In genomic region chr5:140555747-140556312, GRCh38 we compare ENCODE assay signal across 9 cellular contexts. TPM values are rescaled to one million over a fixed set of nuclear protein-coding genes. Genes with fewer than 3 reads are reported as not detected.
DNase-seq lines count a peak whose midpoint lies in the region; ATAC-seq, FAIRE-seq and TF ChIP-seq lines count a peak whose summit lies in the region.
"Had no signal": no experiment of that assay in that cellular context is flagged by ENCODE, and none has a peak within 500 bp of the region (broad histone marks: within the 10 kb centered on the region; RNA-seq: fewer than 3 reads in every experiment).

No MANE protein-coding gene starts in this region.

- peak overlapping the region; percentile 90 for H3K4me3 Mint-ChIP-seq in Calu3 (ENCODE audit: low read depth, unreplicated experiment)
- peak overlapping the region; percentile 84 to 93 (median 92) for H3K4me3 Mint-ChIP-seq in naive thymus-derived CD4-positive, alpha-beta T cell

- no peaks in the 10 kb centered on the region for H3K9me3 ChIP-seq in IMR-90 (ENCODE audit: control insufficient read depth, insufficient read depth, low read length)
- H3K9me3 ChIP-seq in naive thymus-derived CD4-positive, alpha-beta T cell (ENCODE audit: control insufficient read depth in 2 of 3, low read length in 3 of 3), result no peaks in the 10 kb centered on the region

- H4K5ac ChIP-seq in IMR-90 (ENCODE audit: low read depth, low read length), result peak overlapping the region; percentile 25; the same call in 1 of the 2 replicates

- H4K20me1 ChIP-seq in IMR-90 (ENCODE audit: insufficient read depth, low read length), result peaks cover 20% of the 10 kb centered on the region

- TF ChIP-seq RAD21 in IMR-90 (IDR thresholded peaks at IDR 0.05; ENCODE audit: low read length), result no peak

- no peak overlapping the region; the same call in 1 of the 2 replicates for H3K23ac ChIP-seq in IMR-90 (ENCODE audit: low read depth, low read length)

- no peak overlapping the region for H2BK20ac ChIP-seq in IMR-90 (ENCODE audit: low read depth, low read length)

- H3K36me3 Mint-ChIP-seq in Calu3 (ENCODE audit: insufficient read depth, unreplicated experiment), result peaks cover 59% of the 10 kb centered on the region
- H3K36me3 Mint-ChIP-seq in naive thymus-derived CD4-positive, alpha-beta T cell, result peaks cover 0 to 33% (median 19%) of the 10 kb centered on the region in 5 donors

- H3K4me1 Mint-ChIP-seq in Calu3 (ENCODE audit: low read depth, unreplicated experiment), result peaks cover 46% of the 10 kb centered on the region
- H3K4me1 Mint-ChIP-seq in naive thymus-derived CD4-positive, alpha-beta T cell, result peaks cover 43 to 64% (median 54%) of the 10 kb centered on the region in 7 donors

- no peak overlapping the region for H4K91ac ChIP-seq in IMR-90 (ENCODE audit: insufficient read depth, low read depth, low read length)

- no peaks in the 10 kb centered on the region for H3K27me3 Mint-ChIP-seq in Calu3 (ENCODE audit: unreplicated experiment)
- H3K27me3 Mint-ChIP-seq in naive thymus-derived CD4-positive, alpha-beta T cell, result no peaks in the 10 kb centered on the region

- no peak overlapping the region for H2BK5ac ChIP-seq in IMR-90 (ENCODE audit: low read depth, low read length, poor library complexity, severe bottlenecking)

- in situ Hi-C loops in IMR-90 (cut with MboI; ENCODE audit: low sequenced_read_pairs), result no loop called here

- H3K9ac ChIP-seq in IMR-90 (ENCODE audit: low read depth, low read length), result peak overlapping the region; percentile 97

- intact Hi-C loops in Calu3 (cut with micrococcal nuclease; ENCODE audit: unreplicated experiment), result loop anchor here (2.0 to 10.0 kb wide), 2 partner anchors 83 to 159 kb away; partner anchors contain the start of gene TMCO6
- intact Hi-C loops in IMR-90 (cut with micrococcal nuclease), result no loop called here
- intact Hi-C loops in naive thymus-derived CD4-positive, alpha-beta T cell (cut with micrococcal nuclease), result loop anchor here (1.0 to 5.0 kb wide), 5 partner anchors 8 to 444 kb away; partner anchors contain the start of genes ANKHD1 (in 2 of the 2), APBB3 (in 2 of the 2), SLC35A4 (in 2 of the 2) and IK (in 1 of the 2)

- no peak overlapping the region for H2BK120ac ChIP-seq in IMR-90 (ENCODE audit: low read depth, low read length)

- no peaks in the 10 kb centered on the region for H3K9me3 Mint-ChIP-seq in Calu3 (ENCODE audit: low read depth, unreplicated experiment)
- peaks cover 0 to 4% (median 0%) of the 10 kb centered on the region in 11 donors for H3K9me3 Mint-ChIP-seq in naive thymus-derived CD4-positive, alpha-beta T cell

- no peak overlapping the region for H3K56ac ChIP-seq in IMR-90 (ENCODE audit: extremely low read depth, insufficient read depth, low read length)

- no TSS peak for BruUV-seq in Calu3 (replicated peaks; lab: Mats Ljungman, UMichigan)
- no TSS peak for BruUV-seq in IMR-90 (replicated peaks; lab: Mats Ljungman, UMichigan)

- POLR2A ChIA-PET in IMR-90 (lab: Charles Lee; ENCODE audit: unreplicated experiment), result no interaction called here
- POLR2A ChIA-PET in naive thymus-derived CD4-positive, alpha-beta T cell (lab: Charles Lee), result interaction anchor here (1.2 to 16.3 kb wide), 2 partner anchors 7 to 19 kb away, joined by 3 to 248 read pairs; partner anchors contain the start of gene EIF4EBP3

- H3K14ac ChIP-seq in IMR-90 (replicated peaks; ENCODE audit: low read depth, low read length), result no peak overlapping the region

- H3K4me2 ChIP-seq in IMR-90 (ENCODE audit: low read depth, low read length), result peak overlapping the region; percentile 79

- no peak; the same call in 1 of the 2 replicates for TF ChIP-seq POLR2A in IMR-90 (IDR thresholded peaks at IDR 0.05; ENCODE audit: low read depth, low read length)

- H3K4ac ChIP-seq in IMR-90 (ENCODE audit: low read depth, low read length), result no peak overlapping the region; the same call in 1 of the 2 replicates

- no peak overlapping the region for H2AK5ac ChIP-seq in IMR-90 (ENCODE audit: low read depth, low read length)

- no CpG with 5 or more reads among the region's 1 CpG for WGBS in IMR-90 (ENCODE audit: extremely low coverage in 2 of 2, insufficient read length in 1 of 2), 2 experiments

- H3K27me3 ChIP-seq in IMR-90 (ENCODE audit: control insufficient read depth, insufficient read depth, low read length), result no peaks in the 10 kb centered on the region
- no peaks in the 10 kb centered on the region for H3K27me3 ChIP-seq in bronchial epithelial cell (ENCODE audit: control insufficient read depth, insufficient read depth, low read length)
- no peaks in the 10 kb centered on the region for H3K27me3 ChIP-seq in naive thymus-derived CD4-positive, alpha-beta T cell (ENCODE audit: control insufficient read depth in 2 of 2, insufficient read depth in 2 of 2, low read length in 2 of 2)

- H3K18ac ChIP-seq in IMR-90 (ENCODE audit: low read depth, low read length), result no peak overlapping the region

- no peak overlapping the region for H2AK9ac ChIP-seq in IMR-90 (replicated peaks; ENCODE audit: low read depth, low read length, poor library complexity)

- CTCF ChIA-PET in Calu3 (lab: Charles Lee), result no interaction called here
- CTCF ChIA-PET in IMR-90 (lab: Yijun Ruan, JAX), result interaction anchor here (0.7 kb wide), 1 partner anchor 32 kb away, joined by 3 read pairs; no protein-coding TSS in a partner anchor
- CTCF ChIA-PET in naive thymus-derived CD4-positive, alpha-beta T cell (lab: Charles Lee), result interaction anchor here (0.6 to 1.7 kb wide), 2 partner anchors 9 to 1405 kb away, joined by 3 to 6 read pairs; partner anchors contain the start of gene EIF4EBP3

- H3K27ac ChIP-seq in IMR-90 (ENCODE audit: insufficient read depth, low read length), result no peak overlapping the region
- peak overlapping the region; percentile 97 for H3K27ac ChIP-seq in naive thymus-derived CD4-positive, alpha-beta T cell (ENCODE audit: low read depth, low read length)

- peaks cover 16% of the 10 kb centered on the region for H3K4me1 ChIP-seq in IMR-90 (ENCODE audit: control insufficient read depth, insufficient read depth, low read length)
- peaks cover 14 to 20% of the 10 kb centered on the region in 2 donors for H3K4me1 ChIP-seq in naive thymus-derived CD4-positive, alpha-beta T cell (ENCODE audit: control insufficient read depth in 2 of 2, insufficient read depth in 2 of 2, low read length in 2 of 2)

- H3K36me3 ChIP-seq in IMR-90 (ENCODE audit: control insufficient read depth, insufficient read depth, low read length) (peaks cover 20% of the 10 kb centered on the region), bronchial epithelial cell (ENCODE audit: control insufficient read depth, insufficient read depth, low read length) (peaks cover 7% of the 10 kb centered on the region)
- H3K36me3 ChIP-seq in naive thymus-derived CD4-positive, alpha-beta T cell (ENCODE audit: control insufficient read depth in 2 of 3, insufficient read depth in 3 of 3, low read length in 3 of 3), result peaks cover 5 to 19% (median 5%) of the 10 kb centered on the region in 3 experiments

- H3K4me3 ChIP-seq in IMR-90 (ENCODE audit: insufficient read depth, low read depth, low read length) (peak overlapping the region; percentile 92), bronchial epithelial cell (ENCODE audit: low read depth, low read length) (peak overlapping the region; percentile 85)
- H3K4me3 ChIP-seq in naive thymus-derived CD4-positive, alpha-beta T cell (ENCODE audit: low read length), result peak overlapping the region; percentile 73

- H3K9me1 ChIP-seq in IMR-90 (ENCODE audit: insufficient read depth, low read length), result peaks cover 9% of the 10 kb centered on the region

- H2AFZ ChIP-seq in IMR-90 (replicated peaks; ENCODE audit: low read length, poor library complexity), result no peak overlapping the region

- dilution Hi-C loops in IMR-90 (cut with HindIII; ENCODE audit: low sequenced_read_pairs, unreplicated experiment), result no loop called here

- no peak overlapping the region for H4K8ac ChIP-seq in IMR-90 (ENCODE audit: low read depth in 2 of 2, low read length in 2 of 2)

- peak overlapping the region; percentile 92 for H3K27ac Mint-ChIP-seq in Calu3 (ENCODE audit: unreplicated experiment)
- H3K27ac Mint-ChIP-seq in naive thymus-derived CD4-positive, alpha-beta T cell, result peak overlapping the region; percentile 85 to 97 (median 91)

- no peak for TF ChIP-seq CTCF in Calu3 (IDR thresholded peaks at IDR 0.05; ENCODE audit: unreplicated experiment)
- no peak for TF ChIP-seq CTCF in IMR-90 (conservative IDR thresholded peaks at IDR 0.05; ENCODE audit: low read depth, low read length)
- no peak for TF ChIP-seq CTCF in bronchial epithelial cell (IDR thresholded peaks at IDR 0.05; ENCODE audit: insufficient read depth, low read length, severe bottlenecking)

- FAIRE-seq in bronchial epithelial cell (lab: Jason Lieb, UNC), result no peak
- FAIRE-seq: TTC549 had no signal

- no peak overlapping the region for H2BK15ac ChIP-seq in IMR-90 (ENCODE audit: low read depth, low read length)

- DNase-seq in Calu3 (no peak), IMR-90 (no peak), bronchial epithelial cell (ENCODE audit: low read depth) (no peak), H4 (ENCODE audit: low spot score) (no peak), GM19240 (ENCODE audit: insufficient read length, low spot score) (no peak)
- DNase-seq in naive thymus-derived CD4-positive, alpha-beta T cell, result no peak
- DNase-seq in activated CD4-positive, CD25-positive, alpha-beta regulatory T cell treated with anti-CD3 and anti-CD28 coated beads, Interleukin-2, amount 50 U/mL, for 72 hours, result no peak

- ATAC-seq in IMR-90 (ENCODE audit: low read depth), result no peak
- ATAC-seq in naive thymus-derived CD4-positive, alpha-beta T cell, result no peak
- no peak for ATAC-seq in HG02973 (IDR thresholded peaks at IDR 0.05; ENCODE audit: unreplicated experiment)

- H3K79me1 ChIP-seq in IMR-90 (ENCODE audit: low read depth in 1 of 2, low read length in 2 of 2), result peaks cover 22 to 60% of the 10 kb centered on the region in 2 experiments

RNA-seq across cellular contexts. Expression of gene SRA1, which starts 1.4 kb away (rescaled TPM):
- total RNA-seq in Calu3 (2022) (29.5 and 33.0 TPM in 2 replicates), IMR-90 (2012; rRNA removed) (52.9 and 53.9 TPM in 2 replicates), bronchial epithelial cell (39.8 and 48.5 TPM in 2 replicates)
- 54.8 TPM in 2 replicates for polyA plus RNA-seq in IMR-90 (2012; rRNA removed)
- polyA plus RNA-seq in IMR-90 (2012; cell fraction: cytosol; rRNA removed), result 33.8 and 41.7 TPM in 2 replicates
- polyA plus RNA-seq in IMR-90 (2012; cell fraction: nucleus; rRNA removed; ENCODE audit: low replicate concordance), result 59.4 and 90.9 TPM in 2 replicates
- total RNA-seq in naive thymus-derived CD4-positive, alpha-beta T cell, result 10 to 100 TPM; 23.8 to 45.5 (median 34.0) TPM
- 10 to 100 TPM; 31.1 to 34.4 TPM for polyA plus RNA-seq in naive thymus-derived CD4-positive, alpha-beta T cell
- 64.6 and 72.6 TPM in 2 replicates for total RNA-seq in H4 (2014; rRNA removed; shearing (Covaris generic))

RNA-seq across cellular contexts. Expression of gene EIF4EBP3, which starts 8.4 kb away (rescaled TPM):
- total RNA-seq in Calu3 (2022) (14.1 and 18.8 TPM in 2 replicates), IMR-90 (2012; rRNA removed) (0.28 and 0.36 TPM in 2 replicates), bronchial epithelial cell (2.6 and 3.2 TPM in 2 replicates)
- 1.7 and 2.1 TPM in 2 replicates for polyA plus RNA-seq in IMR-90 (2012; rRNA removed)
- polyA plus RNA-seq in IMR-90 (2012; cell fraction: cytosol; rRNA removed), result 0.38 and 1.7 TPM in 2 replicates
- polyA plus RNA-seq in IMR-90 (2012; cell fraction: nucleus; rRNA removed; ENCODE audit: low replicate concordance), result 1.2 and 3.6 TPM in 2 replicates
- 10 to 100 TPM; 12.5 to 19.5 (median 16.2) TPM for total RNA-seq in naive thymus-derived CD4-positive, alpha-beta T cell
- 10 to 100 TPM; 61.7 to 80.8 TPM for polyA plus RNA-seq in naive thymus-derived CD4-positive, alpha-beta T cell
- total RNA-seq in H4 (2014; rRNA removed; shearing (Covaris generic)), result not detected in 2 replicates

RNA-seq across cellular contexts. Expression of gene APBB3, which starts 8.6 kb away (rescaled TPM):
- total RNA-seq in Calu3 (2022) (15.1 and 15.7 TPM in 2 replicates), IMR-90 (2012; rRNA removed) (6.6 and 8.1 TPM in 2 replicates), bronchial epithelial cell (6.3 and 8.1 TPM in 2 replicates)
- polyA plus RNA-seq in IMR-90 (2012; rRNA removed), result 21.4 and 23.8 TPM in 2 replicates
- 13.8 and 13.9 TPM in 2 replicates for polyA plus RNA-seq in IMR-90 (2012; cell fraction: cytosol; rRNA removed)
- polyA plus RNA-seq in IMR-90 (2012; cell fraction: nucleus; rRNA removed; ENCODE audit: low replicate concordance), result 215 and 346 TPM in 2 replicates
- 10 to 100 TPM; 37.9 to 77.8 (median 72.4) TPM for total RNA-seq in naive thymus-derived CD4-positive, alpha-beta T cell
- 1 to 10 TPM; 6.3 to 6.8 TPM for polyA plus RNA-seq in naive thymus-derived CD4-positive, alpha-beta T cell
- 2.8 and 9.3 TPM in 2 replicates for total RNA-seq in H4 (2014; rRNA removed; shearing (Covaris generic))

RNA-seq across cellular contexts. Expression of gene SLC35A4, which starts 8.8 kb away (rescaled TPM):
- total RNA-seq in Calu3 (2022) (80.6 and 93.6 TPM in 2 replicates), IMR-90 (2012; rRNA removed) (17.2 and 19.2 TPM in 2 replicates), bronchial epithelial cell (13.2 and 21.4 TPM in 2 replicates)
- 66.4 and 69.7 TPM in 2 replicates for polyA plus RNA-seq in IMR-90 (2012; rRNA removed)
- 47.0 and 70.6 TPM in 2 replicates for polyA plus RNA-seq in IMR-90 (2012; cell fraction: cytosol; rRNA removed)
- 35.4 and 42.1 TPM in 2 replicates for polyA plus RNA-seq in IMR-90 (2012; cell fraction: nucleus; rRNA removed; ENCODE audit: low replicate concordance)
- total RNA-seq in naive thymus-derived CD4-positive, alpha-beta T cell, result 10 to 100 TPM; 40.4 to 90.1 (median 52.4) TPM
- 100 to 1,000 TPM; 112 to 142 TPM for polyA plus RNA-seq in naive thymus-derived CD4-positive, alpha-beta T cell
- 22.2 and 39.9 TPM in 2 replicates for total RNA-seq in H4 (2014; rRNA removed; shearing (Covaris generic))
